In genomic region chr10:30481603-30482002, GRCh38 we compare ENCODE assay signal across 18 cellular contexts. TPM values are rescaled to one million over a fixed set of nuclear protein-coding genes. Genes with fewer than 3 reads are reported as not detected.
DNase-seq lines count a peak whose midpoint lies in the region; ATAC-seq, FAIRE-seq and TF ChIP-seq lines count a peak whose summit lies in the region.
"Had no signal": no experiment of that assay in that cellular context is flagged by ENCODE, and none has a peak within 500 bp of the region (broad histone marks: within the 10 kb centered on the region; RNA-seq: fewer than 3 reads in every experiment).

No MANE protein-coding gene starts in this region.

- no peaks in the 10 kb centered on the region for H3K79me2 ChIP-seq in HepG2 (ENCODE audit: insufficient read depth, low read length)
- H3K79me2 ChIP-seq in trophoblast cell (ENCODE audit: control insufficient read depth, insufficient read depth, low read length, poor library complexity) = no peaks in the 10 kb centered on the region

- FAIRE-seq in HepG2 (lab: Jason Lieb, UNC) = no peak
- FAIRE-seq: D721Med, G401.6, GM12891 had no signal

- POLR2A ChIA-PET in HepG2 (lab: Yijun Ruan, JAX) = no interaction called here

- H3K4me3 ChIP-seq in HepG2 (replicated peaks in 1 of 3; ENCODE audit: insufficient read depth in 1 of 3, low read depth in 2 of 3, low read length in 3 of 3) (no peak overlapping the region), right lobe of liver (no peak overlapping the region), trophoblast cell (ENCODE audit: low read depth, low read length) (no peak overlapping the region), thyroid gland (replicated peaks in 1 of 3) (no peak overlapping the region)
- H3K4me3 ChIP-seq: GM23338 had no signal

- H3K4me1 ChIP-seq in HepG2 (ENCODE audit: insufficient read depth, low read length) = peaks cover 7% of the 10 kb centered on the region; the same call in 1 of the 2 replicates
- no peaks in the 10 kb centered on the region for H3K4me1 ChIP-seq in right lobe of liver
- no peaks in the 10 kb centered on the region for H3K4me1 ChIP-seq in trophoblast cell (ENCODE audit: control insufficient read depth in 1 of 2, insufficient read depth in 2 of 2, low read length in 2 of 2)
- H3K4me1 ChIP-seq in thyroid gland = no peaks in the 10 kb centered on the region

- H3K27me3 Mint-ChIP-seq in dendritic cell treated with granulocyte-macrophage colony-stimulating factor and Interleukin-4, amounts not matched to agents 40 ng/mL and 50 ng/mL, for 4 days = no peaks in the 10 kb centered on the region
- H3K27me3 Mint-ChIP-seq: CD4-positive, alpha-beta T cell had no signal

- no peak for TF ChIP-seq CTCF in HepG2 (CRISPR knock-in tag; IDR thresholded peaks at IDR 0.05)
- TF ChIP-seq CTCF in right lobe of liver (IDR thresholded peaks at IDR 0.05) = no peak
- TF ChIP-seq CTCF in thyroid gland (IDR thresholded peaks at IDR 0.05) = no peak

- H2AFZ ChIP-seq in HepG2 (ENCODE audit: low read length) = no peak overlapping the region
- no peak overlapping the region for H2AFZ ChIP-seq in trophoblast cell (ENCODE audit: insufficient read depth, low read length, poor library complexity)
- H2AFZ ChIP-seq: GM23338 had no signal

- in situ Hi-C loops in HepG2 (cut with HindIII; ENCODE audit: extremely low pct_ligation_motif_present, low pct_unique_long_range_greater_than_20kb) = no loop called here
- in situ Hi-C loops in ACHN (cut with HindIII; ENCODE audit: low pct_ligation_motif_present, low pct_unique_long_range_greater_than_20kb, low sequenced_read_pairs) = no loop called here

- no peak overlapping the region for H3K4me3 Mint-ChIP-seq in dendritic cell treated with granulocyte-macrophage colony-stimulating factor and Interleukin-4, amounts not matched to agents 40 ng/mL and 50 ng/mL, for 4 days
- H3K4me3 Mint-ChIP-seq: CD4-positive, alpha-beta T cell; GM23338; H9 had no signal

- TF ChIP-seq POLR2A in HepG2 (IDR thresholded peaks at IDR 0.05; ENCODE audit: insufficient read depth in 1 of 2, low read depth in 2 of 2, low read length in 2 of 2) (no peak), right lobe of liver (IDR thresholded peaks at IDR 0.05) (no peak), thyroid gland (IDR thresholded peaks at IDR 0.05) (no peak)

- no peak overlapping the region for H3K14ac ChIP-seq in trophoblast cell (ENCODE audit: low read length)

- TF ChIP-seq RAD21 in HepG2 (CRISPR knock-in tag; IDR thresholded peaks at IDR 0.05) = no peak

- H2BK12ac ChIP-seq in trophoblast cell (ENCODE audit: low read length) = no peak overlapping the region

- H4K91ac ChIP-seq in trophoblast cell (ENCODE audit: low read depth, low read length) = no peak overlapping the region

- DNase-seq in HepG2 (ENCODE audit: low spot score) = no peak
- DNase-seq in right lobe of liver = no peak
- peak; percentile 58 to 70 for DNase-seq in trophoblast cell
- no peak for DNase-seq in NCI-H345 (lab: John Stamatoyannopoulos, UW)
- DNase-seq in thyroid gland = no peak
- DNase-seq in ACHN = no peak
- DNase-seq: 8988T; C1 segment of cervical spinal cord; CD4-positive, alpha-beta T cell; DMS153; DMS79 treated with DMSO at 0.1 percent for 48 hours; EL; H9 had no signal

- peak overlapping the region; percentile 51 for H3K27ac Mint-ChIP-seq in dendritic cell treated with granulocyte-macrophage colony-stimulating factor and Interleukin-4, amounts not matched to agents 40 ng/mL and 50 ng/mL, for 4 days
- H3K27ac Mint-ChIP-seq: CD4-positive, alpha-beta T cell; GM23338; H9 had no signal

- no TSS peak for BruUV-seq in HepG2 (replicated peaks; lab: Mats Ljungman, UMichigan)

- H4K20me1 ChIP-seq in HepG2 (ENCODE audit: insufficient read depth, low read length) = no peaks in the 10 kb centered on the region

- H2AK5ac ChIP-seq in trophoblast cell (ENCODE audit: low read length) = no peak overlapping the region

- H3K27ac ChIP-seq in HepG2 (ENCODE audit: extremely low read length, insufficient read depth, low read length) = no peak overlapping the region
- no peak overlapping the region for H3K27ac ChIP-seq in right lobe of liver
- H3K27ac ChIP-seq in trophoblast cell (ENCODE audit: low read depth, low read length) = no peak overlapping the region
- H3K27ac ChIP-seq in thyroid gland = no peak overlapping the region

- no peak overlapping the region for H4K8ac ChIP-seq in trophoblast cell (ENCODE audit: low read depth, low read length)

- no peak for TF ChIP-seq EP300 in HepG2 (IDR thresholded peaks at IDR 0.05; ENCODE audit: low read depth in 2 of 2, low read length in 2 of 2)
- TF ChIP-seq EP300 in HepG2 (CRISPR knock-in tag; IDR thresholded peaks at IDR 0.05; ENCODE audit: borderline replicate concordance) = no peak

- no peak overlapping the region for H3K23ac ChIP-seq in trophoblast cell (ENCODE audit: low read length)

- no peak overlapping the region for H4K12ac ChIP-seq in trophoblast cell (ENCODE audit: low read depth, low read length)

- H3K9ac ChIP-seq in HepG2 (ENCODE audit: insufficient read depth, low read depth, low read length) (no peak overlapping the region), trophoblast cell (ENCODE audit: low read length) (no peak overlapping the region)

- H3K9me3 ChIP-seq in HepG2 (ENCODE audit: low read length) = peaks cover 25% of the 10 kb centered on the region
- H3K9me3 ChIP-seq in right lobe of liver = no peaks in the 10 kb centered on the region
- H3K9me3 ChIP-seq in trophoblast cell (ENCODE audit: insufficient read depth, low read depth, low read length) = peaks cover 5% of the 10 kb centered on the region
- H3K9me3 ChIP-seq in thyroid gland = no peaks in the 10 kb centered on the region

- no peak for ATAC-seq in HepG2
- no peak for ATAC-seq in right lobe of liver
- ATAC-seq: GM23338 had no signal

- no peaks in the 10 kb centered on the region for H3K27me3 ChIP-seq in HepG2 (ENCODE audit: control insufficient read depth in 1 of 2, insufficient read depth in 2 of 2, low read length in 2 of 2)
- H3K27me3 ChIP-seq in right lobe of liver = no peaks in the 10 kb centered on the region
- H3K27me3 ChIP-seq in trophoblast cell (ENCODE audit: insufficient read depth, low read length) = no peaks in the 10 kb centered on the region
- no peaks in the 10 kb centered on the region for H3K27me3 ChIP-seq in thyroid gland

- CTCF ChIA-PET in HepG2 (lab: Yijun Ruan, JAX; ENCODE audit: low intra/inter-chr PET ratio, low total read pairs) = no interaction called here

- H3K79me1 ChIP-seq in trophoblast cell (ENCODE audit: low read length) = no peaks in the 10 kb centered on the region

- H3K4ac ChIP-seq in trophoblast cell (ENCODE audit: low read depth, low read length) = no peak overlapping the region

- peaks cover 7% of the 10 kb centered on the region for H3K9me3 Mint-ChIP-seq in dendritic cell treated with granulocyte-macrophage colony-stimulating factor and Interleukin-4, amounts not matched to agents 40 ng/mL and 50 ng/mL, for 4 days

- no peaks in the 10 kb centered on the region for H3K36me3 ChIP-seq in HepG2 (replicated peaks in 1 of 2; ENCODE audit: control insufficient read depth in 1 of 2, insufficient read depth in 2 of 2, low read length in 2 of 2)
- H3K36me3 ChIP-seq in right lobe of liver = no peaks in the 10 kb centered on the region
- H3K36me3 ChIP-seq in trophoblast cell (ENCODE audit: control insufficient read depth in 1 of 2, insufficient read depth in 2 of 2, low read length in 2 of 2) = no peaks in the 10 kb centered on the region
- no peaks in the 10 kb centered on the region for H3K36me3 ChIP-seq in thyroid gland

- H3K4me1 Mint-ChIP-seq in dendritic cell treated with granulocyte-macrophage colony-stimulating factor and Interleukin-4, amounts not matched to agents 40 ng/mL and 50 ng/mL, for 4 days (ENCODE audit: low read depth) = peaks cover 27% of the 10 kb centered on the region

- no peak overlapping the region for H2BK5ac ChIP-seq in trophoblast cell (ENCODE audit: low read depth, low read length, poor library complexity)

- H3K18ac ChIP-seq in trophoblast cell (ENCODE audit: low read length) = no peak overlapping the region

- no peak overlapping the region for H2BK120ac ChIP-seq in trophoblast cell (ENCODE audit: insufficient read depth, low read length, poor library complexity)

- H3K36me3 Mint-ChIP-seq in dendritic cell treated with granulocyte-macrophage colony-stimulating factor and Interleukin-4, amounts not matched to agents 40 ng/mL and 50 ng/mL, for 4 days (ENCODE audit: low read depth) = peaks cover 6% of the 10 kb centered on the region

- intact Hi-C loops in HepG2 (cut with micrococcal nuclease; ENCODE audit: unreplicated experiment) = no loop called here
- intact Hi-C loops in right lobe of liver (cut with DNase I) = no loop called here
- intact Hi-C loops in dendritic cell treated with granulocyte-macrophage colony-stimulating factor and Interleukin-4, amounts not matched to agents 40 ng/mL and 50 ng/mL, for 4 days (cut with micrococcal nuclease) = no loop called here
- intact Hi-C loops in thyroid gland (cut with DNase I) = no loop called here

- H3K4me2 ChIP-seq in HepG2 (ENCODE audit: low read depth, low read length) (peak overlapping the region; percentile 4; the same call in 1 of the 2 replicates), trophoblast cell (ENCODE audit: low read length) (no peak overlapping the region)
- H3K4me2 ChIP-seq: GM23338 had no signal

RNA-seq across cellular contexts. Expression of gene MAP3K8, which starts 47.6 kb away (rescaled TPM):
- total RNA-seq in HepG2 (2016; rRNA removed; fragmentation: Illumina TruSeq; extraction: Trizol) (19.3 and 21.8 TPM in 2 replicates), right lobe of liver (10 to 100 TPM in 1 of 6 experiments, 1 to 10 TPM in 5; 3.1 to 21.9 (median 6.1) TPM), thyroid gland (10 to 100 TPM in 3 of 4 donors, 1 to 10 TPM in 1; 9.7 to 37.9 (median 22.7) TPM)
- 12.2 and 13.6 TPM in 2 replicates for total RNA-seq in HepG2 (2016; cell fraction: cytosol; rRNA removed; fragmentation: Illumina TruSeq; extraction: Trizol; ENCODE audit: low read depth)
- 18.0 and 21.2 TPM in 2 replicates for total RNA-seq in HepG2 (2016; cell fraction: insoluble cytoplasmic fraction; rRNA removed; fragmentation: Illumina TruSeq; extraction: Trizol)
- total RNA-seq in HepG2 (2016; cell fraction: membrane; rRNA removed; fragmentation: Illumina TruSeq; extraction: Trizol) = 15.3 and 19.2 TPM in 2 replicates
- 22.1 and 23.1 TPM in 2 replicates for total RNA-seq in HepG2 (2016; cell fraction: nucleus; rRNA removed; fragmentation: Illumina TruSeq; extraction: Trizol)
- polyA plus RNA-seq in HepG2 (2011; rRNA removed) = 26.6 and 37.9 TPM in 2 replicates
- polyA plus RNA-seq in HepG2 (2011; cell fraction: cytosol; rRNA removed) = 12.9 and 14.6 TPM in 2 replicates
- polyA plus RNA-seq in HepG2 (2011; cell fraction: nucleus; rRNA removed) = 26.9 and 27.5 TPM in 2 replicates
- polyA plus RNA-seq in HepG2 (2012) = 11.2 and 14.3 TPM in 2 replicates
- polyA plus RNA-seq in HepG2 (2016; cell fraction: cytosol; fragmentation: Illumina TruSeq; extraction: Trizol; ENCODE audit: low read depth) = 8.6 and 13.3 TPM in 2 replicates
- polyA plus RNA-seq in HepG2 (2016; cell fraction: insoluble cytoplasmic fraction; fragmentation: Illumina TruSeq; extraction: Trizol; ENCODE audit: low read depth) = 15.6 and 17.9 TPM in 2 replicates
- 9.4 and 12.4 TPM in 2 replicates for polyA plus RNA-seq in HepG2 (2016; cell fraction: membrane; fragmentation: Illumina TruSeq; extraction: Trizol; ENCODE audit: low read depth)
- polyA plus RNA-seq in HepG2 (2016; cell fraction: nucleus; fragmentation: Illumina TruSeq; extraction: Trizol; ENCODE audit: insufficient read depth, low read depth) = 41.0 and 46.6 TPM in 2 replicates
- 15.0 and 17.4 TPM in 2 replicates for polyA minus RNA-seq in HepG2 (2011; rRNA and poly(A)+ RNA removed; ENCODE audit: low replicate concordance)
- 7.3 and 10.3 TPM in 2 replicates for polyA minus RNA-seq in HepG2 (2011; cell fraction: cytosol; rRNA and poly(A)+ RNA removed)
- polyA minus RNA-seq in HepG2 (2011; cell fraction: nucleus; rRNA and poly(A)+ RNA removed) = 30.6 and 31.2 TPM in 2 replicates
- 42.6 and 49.1 TPM in 2 replicates for polyA plus RNA-seq in trophoblast cell (2013)

Comparison
In these comparisons a context has a peak if more than half of its experiments do, and no peak if none do; other contexts are left out.
1. DNase-seq: peak in trophoblast cell (2 of 2); none in HepG2 (single experiment), right lobe of liver (0 of 3), NCI-H345 (single experiment), thyroid gland (0 of 2) and ACHN (single experiment).